ENCODE assay signal across 16 cellular contexts in genomic region chr11:66782726-66783125, GRCh38. TPM values are rescaled to one million over a fixed set of nuclear protein-coding genes. Genes with fewer than 3 reads are reported as not detected.
DNase-seq lines count a peak whose midpoint lies in the region; ATAC-seq and TF ChIP-seq lines count a peak whose summit lies in the region.
"Had no signal": no experiment of that assay in that cellular context is flagged by ENCODE, and none has a peak within 500 bp of the region (broad histone marks: within the 10 kb centered on the region; RNA-seq: fewer than 3 reads in every experiment).

No MANE protein-coding gene starts in this region.

- H3K36me3 ChIP-seq in Karpas-422 (ENCODE audit: insufficient read depth, low read length), result no peaks in the 10 kb centered on the region; the same call in 1 of the 2 replicates
- H3K36me3 ChIP-seq: BE2C had no signal

- H3K9ac ChIP-seq in Karpas-422 (ENCODE audit: low read length), result no peak overlapping the region
- H3K9ac ChIP-seq: GM23248 had no signal

- ATAC-seq in GM21360 (IDR thresholded peaks at IDR 0.05; ENCODE audit: unreplicated experiment), result no peak
- ATAC-seq: A549, GM12878, HCT116, HepG2 had no signal

- no peaks in the 10 kb centered on the region for H3K27me3 Mint-ChIP-seq in neural crest cell (ENCODE audit: low read depth)
- H3K27me3 Mint-ChIP-seq in activated naive CD4-positive, alpha-beta T cell treated with anti-CD3 and anti-CD28 coated beads, Interleukin-2, amount 10 ng/mL, durations not matched to agents 7 days and 5 days, result no peaks in the 10 kb centered on the region
- H3K27me3 Mint-ChIP-seq: CD4-positive, alpha-beta memory T cell had no signal

- peaks cover 40% of the 10 kb centered on the region for H3K4me1 ChIP-seq in Karpas-422 (ENCODE audit: low read length)
- H3K4me1 ChIP-seq: BE2C had no signal

- H3K27me3 ChIP-seq in Karpas-422 (ENCODE audit: low read length), result no peaks in the 10 kb centered on the region
- H3K27me3 ChIP-seq: BE2C had no signal

- H3K36me3 Mint-ChIP-seq in neural crest cell (ENCODE audit: low read depth), result peaks cover 3% of the 10 kb centered on the region
- H3K36me3 Mint-ChIP-seq in activated naive CD4-positive, alpha-beta T cell treated with anti-CD3 and anti-CD28 coated beads, Interleukin-2, amount 10 ng/mL, durations not matched to agents 7 days and 5 days, result peaks cover 3% of the 10 kb centered on the region
- H3K36me3 Mint-ChIP-seq: CD4-positive, alpha-beta memory T cell had no signal

- H3K27ac Mint-ChIP-seq in neural crest cell (ENCODE audit: unreplicated experiment), result peak overlapping the region; percentile 76
- H3K27ac Mint-ChIP-seq in activated naive CD4-positive, alpha-beta T cell treated with anti-CD3 and anti-CD28 coated beads, Interleukin-2, amount 10 ng/mL, durations not matched to agents 7 days and 5 days, result no peak overlapping the region

- H3K9me3 Mint-ChIP-seq in neural crest cell, result no peaks in the 10 kb centered on the region
- H3K9me3 Mint-ChIP-seq in activated naive CD4-positive, alpha-beta T cell treated with anti-CD3 and anti-CD28 coated beads, Interleukin-2, amount 10 ng/mL, durations not matched to agents 7 days and 5 days, result no peaks in the 10 kb centered on the region
- H3K9me3 Mint-ChIP-seq: CD4-positive, alpha-beta memory T cell had no signal

- CTCF ChIA-PET in activated naive CD4-positive, alpha-beta T cell treated with anti-CD3 and anti-CD28 coated beads, Interleukin-2, amount 10 ng/mL, durations not matched to agents 7 days and 5 days (lab: Charles Lee), result no interaction called here

- no peak for TF ChIP-seq CTCF in neural crest cell (conservative IDR thresholded peaks at IDR 0.05)

- DNase-seq in Karpas-422 (no peak), RPMI7951 (ENCODE audit: low read depth) (peak; percentile 9), neural crest cell (ENCODE audit: low read depth, low spot score) (no peak), HUDEP-2 (lab: John Stamatoyannopoulos, UW; ENCODE audit: unreplicated experiment in 76 of 76) (no peak)
- DNase-seq in activated naive CD4-positive, alpha-beta T cell treated with anti-CD3 and anti-CD28 coated beads, Interleukin-2, amount 10 ng/mL, durations not matched to agents 7 days and 5 days, result no peak
- DNase-seq: BE2C; CD4-positive, alpha-beta memory T cell; COR-L47; DMS153; GM23248 had no signal

- H3K4me3 ChIP-seq in Karpas-422 (ENCODE audit: low read length), result no peak overlapping the region
- H3K4me3 ChIP-seq: A549, GM12878, GM23248 had no signal

- H3K9me2 ChIP-seq in Karpas-422 (replicated peaks; ENCODE audit: insufficient read depth, low read length), result no peaks in the 10 kb centered on the region

- H3K4me2 ChIP-seq in Karpas-422 (ENCODE audit: low read depth, low read length, poor library complexity, severe bottlenecking), result no peak overlapping the region
- H3K4me2 ChIP-seq: A549 had no signal

- H3K4me3 Mint-ChIP-seq in neural crest cell, result no peak overlapping the region
- H3K4me3 Mint-ChIP-seq in activated naive CD4-positive, alpha-beta T cell treated with anti-CD3 and anti-CD28 coated beads, Interleukin-2, amount 10 ng/mL, durations not matched to agents 7 days and 5 days, result no peak overlapping the region
- H3K4me3 Mint-ChIP-seq: CD4-positive, alpha-beta memory T cell had no signal

- H4K20me1 ChIP-seq in Karpas-422 (ENCODE audit: insufficient read depth, low read depth, low read length), result no peaks in the 10 kb centered on the region

- H2AFZ ChIP-seq in Karpas-422 (ENCODE audit: low read length), result no peak overlapping the region
- H2AFZ ChIP-seq: GM23248 had no signal

- H3K27ac ChIP-seq in Karpas-422 (ENCODE audit: low read length), result peak overlapping the region; percentile 58
- H3K27ac ChIP-seq: A549, C4-2B, GM23248 had no signal

- H3K79me2 ChIP-seq in Karpas-422 (ENCODE audit: low read length), result peaks cover 14% of the 10 kb centered on the region

- H3K9me3 ChIP-seq in Karpas-422 (ENCODE audit: low read length), result no peaks in the 10 kb centered on the region
- H3K9me3 ChIP-seq: A549, BE2C had no signal

- no peaks in the 10 kb centered on the region for H3K4me1 Mint-ChIP-seq in neural crest cell
- no peaks in the 10 kb centered on the region for H3K4me1 Mint-ChIP-seq in activated naive CD4-positive, alpha-beta T cell treated with anti-CD3 and anti-CD28 coated beads, Interleukin-2, amount 10 ng/mL, durations not matched to agents 7 days and 5 days

RNA-seq across cellular contexts. Expression of gene SPTBN2, which starts 53.7 kb away (rescaled TPM):
- 18.9 and 72.0 TPM in 2 replicates for total RNA-seq in Karpas-422 (2014; rRNA removed; shearing (Covaris generic); ENCODE audit: low replicate concordance)
- under 0.01 and 0.68 TPM in 2 replicates for total RNA-seq in RPMI7951 (2014; rRNA removed; shearing (Covaris generic))
- 34.1 and 43.6 TPM in 2 replicates for total RNA-seq in neural crest cell
- total RNA-seq: CD4-positive, alpha-beta memory T cell had no signal

Comparison
In these comparisons a context has a peak if more than half of its experiments do, and no peak if none do; other contexts are left out.
1. RNA of gene SPTBN2, which starts 53.7 kb away (total RNA-seq): 34.1 to 43.6 TPM in neural crest cell and 18.9 to 72.0 TPM in Karpas-422; under 0.01 to 0.68 TPM in RPMI7951; every median in the first group is over 10 times any median in the second.